In the genomic region with DNA sequence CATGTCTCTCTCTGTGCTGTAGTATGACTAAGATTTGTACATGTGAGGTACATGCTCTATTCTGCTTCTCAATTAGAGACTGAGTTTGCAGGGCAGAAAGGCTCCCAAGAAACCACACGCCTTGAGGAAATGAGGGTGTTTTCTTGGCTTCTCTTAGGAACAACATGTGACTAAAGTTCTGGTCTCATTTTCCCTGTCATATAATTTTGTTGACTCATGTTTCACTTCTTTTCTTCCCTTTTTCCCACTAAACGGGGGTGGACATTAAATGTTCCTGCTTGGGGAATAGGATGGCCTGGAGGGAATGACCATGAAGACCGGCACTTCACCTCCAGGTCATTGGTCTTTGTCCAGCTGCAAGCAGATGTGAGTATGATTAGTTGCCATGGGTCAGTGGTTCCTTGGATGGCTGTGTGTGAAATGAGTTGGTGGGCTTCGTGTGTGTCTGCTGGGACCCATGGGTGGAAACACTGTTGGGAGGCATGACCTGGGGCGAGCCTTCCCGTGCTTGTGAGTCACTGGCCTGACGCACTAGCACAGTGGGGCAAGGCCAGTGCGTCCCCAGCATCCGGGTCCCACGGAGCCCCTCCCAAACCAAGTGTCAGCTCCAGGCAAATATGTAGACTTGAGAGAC, we compare ENCODE assay signal across 1 cellular context.
TF ChIP-seq lines count a peak whose summit lies in the region.

No MANE protein-coding gene starts in this region.

TF ChIP-seq in WTC11, 78 proteins besides CTCF, POLR2A, EP300 and RAD21 (continued from another document):
- TF ChIP-seq ZBTB43 (CRISPR knock-in tag; IDR thresholded peaks at IDR 0.05) (no peak), RORB (CRISPR knock-in tag; IDR thresholded peaks at IDR 0.05) (no peak), JAZF1 (CRISPR knock-in tag; IDR thresholded peaks at IDR 0.05) (no peak), ZNF512 (CRISPR knock-in tag; IDR thresholded peaks at IDR 0.05; ENCODE audit: borderline replicate concordance) (no peak), ZNF425 (CRISPR knock-in tag; conservative IDR thresholded peaks at IDR 0.05) (no peak), HMGA2 (CRISPR knock-in tag; IDR thresholded peaks at IDR 0.05) (no peak), TEAD1 (CRISPR knock-in tag; IDR thresholded peaks at IDR 0.05) (no peak), ESRRA (CRISPR knock-in tag; IDR thresholded peaks at IDR 0.05; ENCODE audit: borderline replicate concordance) (no peak), MXD4 (CRISPR knock-in tag; IDR thresholded peaks at IDR 0.05; ENCODE audit: borderline replicate concordance) (no peak), KAT7 (CRISPR knock-in tag; IDR thresholded peaks at IDR 0.05; ENCODE audit: borderline replicate concordance) (no peak), ZNF263 (CRISPR knock-in tag; IDR thresholded peaks at IDR 0.05; ENCODE audit: low read depth) (no peak)
- TF ChIP-seq, protein P1, sequence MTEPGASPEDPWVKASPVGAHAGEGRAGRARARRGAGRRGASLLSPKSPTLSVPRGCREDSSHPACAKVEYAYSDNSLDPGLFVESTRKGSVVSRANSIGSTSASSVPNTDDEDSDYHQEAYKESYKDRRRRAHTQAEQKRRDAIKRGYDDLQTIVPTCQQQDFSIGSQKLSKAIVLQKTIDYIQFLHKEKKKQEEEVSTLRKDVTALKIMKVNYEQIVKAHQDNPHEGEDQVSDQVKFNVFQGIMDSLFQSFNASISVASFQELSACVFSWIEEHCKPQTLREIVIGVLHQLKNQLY (CRISPR knock-in tag; IDR thresholded peaks at IDR 0.05), result no peak
